ENCODE assay signal across 8 cellular contexts in genomic region chr1:198936371-198937083, GRCh38.
DNase-seq lines count a peak whose midpoint lies in the region; ATAC-seq and TF ChIP-seq lines count a peak whose summit lies in the region.

No MANE protein-coding gene starts in this region.

- H3K27me3 ChIP-seq in Caco-2 (replicated peaks; ENCODE audit: control insufficient read depth, insufficient read depth, low read length): no peaks in the 10 kb centered on the region
- no peaks in the 10 kb centered on the region for H3K27me3 ChIP-seq in right atrium auricular region
- no peaks in the 10 kb centered on the region for H3K27me3 ChIP-seq in skeletal muscle tissue (ENCODE audit: control insufficient read depth in 3 of 3, insufficient read depth in 3 of 3, low read length in 3 of 3)

- H3K27me3 Mint-ChIP-seq in Caco-2 (ENCODE audit: insufficient read depth, unreplicated experiment) (no peaks in the 10 kb centered on the region), IgD-negative memory B cell (peaks cover 11% of the 10 kb centered on the region)
- H3K27me3 Mint-ChIP-seq in activated T-helper 1 cell treated with anti-CD3 and anti-CD28 coated beads, Interleukin-12 subunit alpha, Interleukin-12 subunit beta, Interleukin-2, Interleukin-4 antibody, amounts not matched to agents 30 ng/mL and 10 ng/mL and 1 ng/mL, durations not matched to agents 14 hours and 24 hours and 36 hours (ENCODE audit: insufficient read depth): no peaks in the 10 kb centered on the region

- POLR2A ChIA-PET in Caco-2 (lab: Charles Lee): interaction anchor here (1.0 kb wide), 1 partner anchor 7 kb away, joined by 4 read pairs; no protein-coding TSS in a partner anchor

- H3K4me3 ChIP-seq in Caco-2 (ENCODE audit: low read depth, low read length) (peak overlapping the region; percentile 52), right atrium auricular region (peak overlapping the region; percentile 44 to 59), skeletal muscle tissue (ENCODE audit: low read length in 3 of 3) (peak overlapping the region; percentile 65 to 91 (median 75))

- no peak for ATAC-seq in HG03378 (IDR thresholded peaks at IDR 0.05; ENCODE audit: unreplicated experiment)

- H3K27ac ChIP-seq in right atrium auricular region (peak overlapping the region; percentile 73 to 76), skeletal muscle tissue (ENCODE audit: low read depth, low read length) (peak overlapping the region; percentile 61)

- H3K9me3 ChIP-seq in Caco-2 (no peaks in the 10 kb centered on the region), right atrium auricular region (no peaks in the 10 kb centered on the region), skeletal muscle tissue (ENCODE audit: control insufficient read depth in 3 of 3, low read length in 3 of 3) (no peaks in the 10 kb centered on the region)

- TF ChIP-seq CTCF in Caco-2 (IDR thresholded peaks at IDR 0.05; ENCODE audit: insufficient read depth in 1 of 2, low read depth in 1 of 2, low read length in 1 of 2, severe bottlenecking in 1 of 2, unreplicated experiment in 1 of 2) (no peak), right atrium auricular region (IDR thresholded peaks at IDR 0.05) (no peak)

- H3K4me3 Mint-ChIP-seq in Caco-2 (ENCODE audit: unreplicated experiment): no peak overlapping the region
- peak overlapping the region; percentile 79 to 96 (median 94) for H3K4me3 Mint-ChIP-seq in IgD-negative memory B cell
- no peak overlapping the region for H3K4me3 Mint-ChIP-seq in activated T-helper 1 cell treated with anti-CD3 and anti-CD28 coated beads, Interleukin-12 subunit alpha, Interleukin-12 subunit beta, Interleukin-2, Interleukin-4 antibody, amounts not matched to agents 30 ng/mL and 10 ng/mL and 1 ng/mL, durations not matched to agents 14 hours and 24 hours and 36 hours

- intact Hi-C loops in Caco-2 (cut with micrococcal nuclease; ENCODE audit: unreplicated experiment): loop anchor here (1.0 to 10.0 kb wide), 3 partner anchors 7 to 1088 kb away; partner anchors contain the start of gene NR5A2
- intact Hi-C loops in activated T-helper 1 cell treated with anti-CD3 and anti-CD28 coated beads, Interleukin-12 subunit alpha, Interleukin-12 subunit beta, Interleukin-2, Interleukin-4 antibody, amounts not matched to agents 30 ng/mL and 10 ng/mL and 1 ng/mL, durations not matched to agents 14 hours and 24 hours and 36 hours (cut with micrococcal nuclease): loop anchor here (1.0 to 5.0 kb wide), 15 partner anchors 7 to 779 kb away; partner anchors contain the start of gene NEK7

- H3K36me3 ChIP-seq in Caco-2 (ENCODE audit: control insufficient read depth, insufficient read depth, low read length): no peaks in the 10 kb centered on the region
- H3K36me3 ChIP-seq in right atrium auricular region: no peaks in the 10 kb centered on the region
- H3K36me3 ChIP-seq in skeletal muscle tissue (ENCODE audit: control insufficient read depth in 3 of 3, insufficient read depth in 3 of 3, low read length in 3 of 3): no peaks in the 10 kb centered on the region

- H3K9me3 Mint-ChIP-seq in Caco-2 (ENCODE audit: unreplicated experiment) (no peaks in the 10 kb centered on the region), IgD-negative memory B cell (no peaks in the 10 kb centered on the region)
- peaks cover 8% of the 10 kb centered on the region for H3K9me3 Mint-ChIP-seq in activated T-helper 1 cell treated with anti-CD3 and anti-CD28 coated beads, Interleukin-12 subunit alpha, Interleukin-12 subunit beta, Interleukin-2, Interleukin-4 antibody, amounts not matched to agents 30 ng/mL and 10 ng/mL and 1 ng/mL, durations not matched to agents 14 hours and 24 hours and 36 hours

- H3K27ac Mint-ChIP-seq in Caco-2 (ENCODE audit: unreplicated experiment) (peak overlapping the region; percentile 29), IgD-negative memory B cell (peak overlapping the region in 1 of 3 donors; percentile 54)
- peak overlapping the region; percentile 93 for H3K27ac Mint-ChIP-seq in activated T-helper 1 cell treated with anti-CD3 and anti-CD28 coated beads, Interleukin-12 subunit alpha, Interleukin-12 subunit beta, Interleukin-2, Interleukin-4 antibody, amounts not matched to agents 30 ng/mL and 10 ng/mL and 1 ng/mL, durations not matched to agents 14 hours and 24 hours and 36 hours

- H3K36me3 Mint-ChIP-seq in Caco-2 (ENCODE audit: insufficient read depth, unreplicated experiment) (peaks cover 6% of the 10 kb centered on the region), IgD-negative memory B cell (no peaks in the 10 kb centered on the region)
- peaks cover 15% of the 10 kb centered on the region for H3K36me3 Mint-ChIP-seq in activated T-helper 1 cell treated with anti-CD3 and anti-CD28 coated beads, Interleukin-12 subunit alpha, Interleukin-12 subunit beta, Interleukin-2, Interleukin-4 antibody, amounts not matched to agents 30 ng/mL and 10 ng/mL and 1 ng/mL, durations not matched to agents 14 hours and 24 hours and 36 hours (ENCODE audit: low read depth)

- H3K9ac ChIP-seq in skeletal muscle tissue (ENCODE audit: low read depth in 1 of 3, low read length in 3 of 3): peak overlapping the region; percentile 58 to 81 (median 73)

- H3K4me1 ChIP-seq in Caco-2 (peaks cover 32% of the 10 kb centered on the region), right atrium auricular region (peaks cover 0 to 21% of the 10 kb centered on the region in 2 donors), skeletal muscle tissue (ENCODE audit: control insufficient read depth in 3 of 3, insufficient read depth in 3 of 3, low read length in 3 of 3) (peaks cover 2 to 12% (median 9%) of the 10 kb centered on the region in 3 donors)

- no peak for DNase-seq in Caco-2
- no peak for DNase-seq in activated T-helper 1 cell treated with anti-CD3 and anti-CD28 coated beads, Interleukin-12 subunit alpha, Interleukin-12 subunit beta, Interleukin-2, Interleukin-4 antibody, amounts not matched to agents 30 ng/mL and 10 ng/mL and 1 ng/mL, durations not matched to agents 14 hours and 24 hours and 36 hours (ENCODE audit: low spot score)
- DNase-seq in right atrium auricular region (ENCODE audit: low spot score): no peak
- DNase-seq in effector CD4-positive, alpha-beta T cell: no peak
- DNase-seq in activated CD4-positive, CD25-positive, alpha-beta regulatory T cell (lab: John Stamatoyannopoulos, UW): no peak

- peaks cover 13% of the 10 kb centered on the region for H3K4me1 Mint-ChIP-seq in Caco-2 (ENCODE audit: low read depth, unreplicated experiment)
- H3K4me1 Mint-ChIP-seq in IgD-negative memory B cell: peaks cover 9 to 22% (median 14%) of the 10 kb centered on the region in 3 donors
- peaks cover 36% of the 10 kb centered on the region for H3K4me1 Mint-ChIP-seq in activated T-helper 1 cell treated with anti-CD3 and anti-CD28 coated beads, Interleukin-12 subunit alpha, Interleukin-12 subunit beta, Interleukin-2, Interleukin-4 antibody, amounts not matched to agents 30 ng/mL and 10 ng/mL and 1 ng/mL, durations not matched to agents 14 hours and 24 hours and 36 hours (ENCODE audit: low read depth)

- CTCF ChIA-PET in Caco-2 (lab: Charles Lee): interaction anchor here (1.6 kb wide), 1 partner anchor 7 kb away, joined by 4 read pairs; no protein-coding TSS in a partner anchor

- BruUV-seq in Caco-2 (replicated peaks; lab: Mats Ljungman, UMichigan): TSS peak; percentile 79

Comparison
In these comparisons a context has a peak if more than half of its experiments do, and no peak if none do; other contexts are left out.
1. H3K4me3 Mint-ChIP-seq: peak in IgD-negative memory B cell (4 of 4); none in Caco-2 (single experiment) and activated T-helper 1 cell treated with anti-CD3 and anti-CD28 coated beads, Interleukin-12 subunit alpha, Interleukin-12 subunit beta, Interleukin-2, Interleukin-4 antibody, amounts not matched to agents 30 ng/mL and 10 ng/mL and 1 ng/mL, durations not matched to agents 14 hours and 24 hours and 36 hours (single experiment).
2. Peak in every context shown above with its lines, with median percentiles within 50 percentile points of each other: H3K4me3 ChIP-seq.